9 cellular contexts compared by ENCODE assay signal in genomic region chr4:180028682-180029081, GRCh38.
DNase-seq lines count a peak whose midpoint lies in the region; ATAC-seq, FAIRE-seq and TF ChIP-seq lines count a peak whose summit lies in the region.
"Had no signal": no experiment of that assay in that cellular context is flagged by ENCODE, and none has a peak within 500 bp of the region (broad histone marks: within the 10 kb centered on the region; RNA-seq: fewer than 3 reads in every experiment).

No MANE protein-coding gene starts in this region.

- H3K4me1 ChIP-seq in SJCRH30, result no peaks in the 10 kb centered on the region

- no peak overlapping the region for H3K27ac ChIP-seq in SJCRH30
- H3K27ac ChIP-seq: dorsolateral prefrontal cortex had no signal

- DNase-seq in SJCRH30 (peak; percentile 17 to 46), kidney epithelial cell (ENCODE audit: low read depth) (no peak), GM12891 (ENCODE audit: insufficient read length, low spot score) (no peak), AG08396 (ENCODE audit: low spot score) (no peak)
- no peak for DNase-seq in stimulated activated CD4-positive, alpha-beta T cell treated with anti-CD3 and anti-CD28 coated beads, Interleukin-2, amount 100 ng/mL, for 24 hours
- DNase-seq in activated effector memory CD4-positive, alpha-beta T cell treated with Interleukin-2 at 50 U/mL for 16 hours, result no peak

- FAIRE-seq in GM12891 (lab: Jason Lieb, UNC), result no peak

- H3K4me3 ChIP-seq in SJCRH30 (no peak overlapping the region), kidney epithelial cell (ENCODE audit: low read depth, low read length) (no peak overlapping the region)
- H3K4me3 ChIP-seq: dorsolateral prefrontal cortex had no signal

- TF ChIP-seq POLR2A in GM12891 (IDR thresholded peaks at IDR 0.05; ENCODE audit: low read depth, low read length), result no peak

- H3K27me3 ChIP-seq in SJCRH30 (no peaks in the 10 kb centered on the region), kidney epithelial cell (ENCODE audit: control insufficient read depth, insufficient read depth, low read length) (no peaks in the 10 kb centered on the region)
- H3K27me3 ChIP-seq: dorsolateral prefrontal cortex had no signal

- peak; percentile 68 for ATAC-seq in HG03064 (IDR thresholded peaks at IDR 0.05; ENCODE audit: low read depth, unreplicated experiment)

- no peaks in the 10 kb centered on the region for H3K36me3 ChIP-seq in SJCRH30
- H3K36me3 ChIP-seq in kidney epithelial cell (ENCODE audit: control insufficient read depth, insufficient read depth, low read length), result no peaks in the 10 kb centered on the region

- H3K9me3 ChIP-seq in SJCRH30 (replicated peaks), result no peaks in the 10 kb centered on the region

- peak; percentile 54 for TF ChIP-seq CTCF in GM12872 (IDR thresholded peaks at IDR 0.05; ENCODE audit: insufficient read depth, low read depth, low read length)
- TF ChIP-seq CTCF in kidney epithelial cell (IDR thresholded peaks at IDR 0.05; ENCODE audit: insufficient read depth, low read length, poor library complexity, severe bottlenecking), result peak; percentile 41

TF ChIP-seq in GM12891, 5 proteins besides CTCF, POLR2A, EP300 and RAD21:
- TF ChIP-seq SPI1 (IDR thresholded peaks at IDR 0.05; ENCODE audit: low read depth, low read length), result no peak
- TF ChIP-seq POU2F2 (IDR thresholded peaks at IDR 0.05; ENCODE audit: low read depth, low read length), result no peak
- TF ChIP-seq POLR2AphosphoS5 (IDR thresholded peaks at IDR 0.05; ENCODE audit: low read depth, low read length), result no peak
- no peak for TF ChIP-seq TAF1 (IDR thresholded peaks at IDR 0.05; ENCODE audit: low read depth, low read length)
- no peak for TF ChIP-seq PAX5 (IDR thresholded peaks at IDR 0.05; ENCODE audit: insufficient read depth, low read length, severe bottlenecking)

Comparison
In these comparisons a context has a peak if more than half of its experiments do, and no peak if none do; other contexts are left out.
1. DNase-seq: peak in SJCRH30 (2 of 2); none in kidney epithelial cell (single experiment), GM12891 (single experiment), stimulated activated CD4-positive, alpha-beta T cell treated with anti-CD3 and anti-CD28 coated beads, Interleukin-2, amount 100 ng/mL, for 24 hours (0 of 2), AG08396 (single experiment) and activated effector memory CD4-positive, alpha-beta T cell treated with Interleukin-2 at 50 U/mL for 16 hours (single experiment).